ENCODE assay signal across 8 cellular contexts in the genomic region with DNA sequence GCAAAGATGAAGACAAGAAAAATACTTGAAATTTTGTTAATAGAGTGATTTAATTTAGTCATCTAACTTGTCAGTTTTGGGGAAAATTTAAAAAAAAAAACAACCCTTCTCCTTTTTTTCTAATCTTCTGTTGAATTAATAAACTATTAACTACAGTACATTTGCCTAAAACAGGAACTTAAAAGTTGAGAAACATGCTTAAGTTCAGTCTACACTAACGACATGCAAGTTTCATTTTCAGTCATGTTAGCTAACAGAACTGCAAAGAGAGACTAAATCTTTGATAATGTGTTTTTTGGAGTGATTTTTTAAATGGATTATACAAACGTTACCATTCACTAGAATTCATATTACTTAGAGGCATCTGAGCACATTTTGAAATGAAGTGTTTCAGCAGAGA.
A peak's percentile ranks its signal among the peaks of the same experiment; 100 is the strongest.
DNase-seq lines count a peak whose midpoint lies in the region; ATAC-seq and TF ChIP-seq lines count a peak whose summit lies in the region.

No MANE protein-coding gene starts in this region.

- H3K27ac Mint-ChIP-seq in activated naive CD8-positive, alpha-beta T cell treated with anti-CD3 and anti-CD28 coated beads for 36 hours, result peak overlapping the region; percentile 98
- peak overlapping the region; percentile 96 to 100 for H3K27ac Mint-ChIP-seq in stimulated activated naive CD8-positive, alpha-beta T cell treated with anti-CD3 and anti-CD28 coated beads, Interleukin-15, amount 100 ng/mL, for 72 hours

- peaks cover 3% of the 10 kb centered on the region for H3K36me3 Mint-ChIP-seq in activated naive CD8-positive, alpha-beta T cell treated with anti-CD3 and anti-CD28 coated beads for 36 hours

- DNase-seq in heart left ventricle (no peak), right atrium auricular region (ENCODE audit: low spot score) (no peak), SK-N-DZ (ENCODE audit: low spot score) (no peak), GM19238 (ENCODE audit: insufficient read length, low spot score) (no peak), hypothalamus (lab: John Stamatoyannopoulos, UW) (no peak)
- DNase-seq in activated naive CD8-positive, alpha-beta T cell treated with anti-CD3 and anti-CD28 coated beads for 36 hours, result no peak
- DNase-seq in stimulated activated naive CD8-positive, alpha-beta T cell treated with anti-CD3 and anti-CD28 coated beads, Interleukin-15, amount 100 ng/mL, for 72 hours, result no peak

- H3K4me1 ChIP-seq in heart left ventricle (peaks cover 0 to 88% (median 10%) of the 10 kb centered on the region in 12 donors), right atrium auricular region (peaks cover 0 to 24% of the 10 kb centered on the region in 2 donors)

- H3K9me3 ChIP-seq in heart left ventricle, result peaks cover 0 to 7% (median 0%) of the 10 kb centered on the region in 12 donors
- H3K9me3 ChIP-seq in right atrium auricular region, result no peaks in the 10 kb centered on the region

- H3K27ac ChIP-seq in heart left ventricle (peak overlapping the region in 7 of 12 donors; percentile 11 to 92 (median 66)), right atrium auricular region (peak overlapping the region in 1 of 2 donors; percentile 42)

- ATAC-seq in heart left ventricle (peak in 1 of 4 donors; percentile 53), HG03354 (IDR thresholded peaks at IDR 0.05; ENCODE audit: poor library complexity, severe bottlenecking, unreplicated experiment) (peak; percentile 41)
- no peak for ATAC-seq in stimulated activated naive CD8-positive, alpha-beta T cell treated with anti-CD3 and anti-CD28 coated beads, Interleukin-15, amount 100 ng/mL, for 72 hours

- H3K36me3 ChIP-seq in heart left ventricle (no peaks in the 10 kb centered on the region), right atrium auricular region (no peaks in the 10 kb centered on the region)

- intact Hi-C loops in heart left ventricle (cut with DNase I), result no loop called here

- peaks cover 77% of the 10 kb centered on the region for H3K4me1 Mint-ChIP-seq in activated naive CD8-positive, alpha-beta T cell treated with anti-CD3 and anti-CD28 coated beads for 36 hours
- H3K4me1 Mint-ChIP-seq in stimulated activated naive CD8-positive, alpha-beta T cell treated with anti-CD3 and anti-CD28 coated beads, Interleukin-15, amount 100 ng/mL, for 72 hours, result peaks cover 95% of the 10 kb centered on the region

- whole genome bisulfite sequencing in heart left ventricle, 4 donors, result 54 to 64% (median 61%) methylated on average over 2 of the region's 2 CpGs

- no peaks in the 10 kb centered on the region for H3K27me3 Mint-ChIP-seq in activated naive CD8-positive, alpha-beta T cell treated with anti-CD3 and anti-CD28 coated beads for 36 hours
- H3K27me3 Mint-ChIP-seq in stimulated activated naive CD8-positive, alpha-beta T cell treated with anti-CD3 and anti-CD28 coated beads, Interleukin-15, amount 100 ng/mL, for 72 hours, result no peaks in the 10 kb centered on the region

- H3K4me3 ChIP-seq in heart left ventricle, result peak overlapping the region in 7 of 12 donors; percentile 3 to 37 (median 10)
- peak overlapping the region in 1 of 2 donors; percentile 6 for H3K4me3 ChIP-seq in right atrium auricular region

- H3K27me3 ChIP-seq in heart left ventricle, result no peaks in the 10 kb centered on the region
- H3K27me3 ChIP-seq in right atrium auricular region, result no peaks in the 10 kb centered on the region

- TF ChIP-seq POLR2A in heart left ventricle (IDR thresholded peaks at IDR 0.05), result no peak

- H3K9me3 Mint-ChIP-seq in activated naive CD8-positive, alpha-beta T cell treated with anti-CD3 and anti-CD28 coated beads for 36 hours, result peaks cover 5% of the 10 kb centered on the region
- no peaks in the 10 kb centered on the region for H3K9me3 Mint-ChIP-seq in stimulated activated naive CD8-positive, alpha-beta T cell treated with anti-CD3 and anti-CD28 coated beads, Interleukin-15, amount 100 ng/mL, for 72 hours

- no peak for TF ChIP-seq CTCF in heart left ventricle (IDR thresholded peaks at IDR 0.05)
- no peak for TF ChIP-seq CTCF in right atrium auricular region (IDR thresholded peaks at IDR 0.05)

- peak overlapping the region; percentile 84 for H3K4me3 Mint-ChIP-seq in activated naive CD8-positive, alpha-beta T cell treated with anti-CD3 and anti-CD28 coated beads for 36 hours
- H3K4me3 Mint-ChIP-seq in stimulated activated naive CD8-positive, alpha-beta T cell treated with anti-CD3 and anti-CD28 coated beads, Interleukin-15, amount 100 ng/mL, for 72 hours, result peak overlapping the region; percentile 86 to 98
